In genomic region chr15:40498418-40498817, GRCh38 we compare ENCODE assay signal across 1 cellular context.
TF ChIP-seq lines count a peak whose summit lies in the region.

No MANE protein-coding gene starts in this region.

TF ChIP-seq in A549, 52 proteins besides CTCF, POLR2A, EP300 and RAD21 (continued from another document):
- no peak for TF ChIP-seq FOSB (CRISPR knock-in tag; IDR thresholded peaks at IDR 0.05)
- TF ChIP-seq ZSCAN20 (CRISPR knock-in tag; IDR thresholded peaks at IDR 0.05) = no peak
- TF ChIP-seq HMGXB4 (CRISPR knock-in tag; IDR thresholded peaks at IDR 0.05; ENCODE audit: borderline replicate concordance) = no peak
- TF ChIP-seq JUN (IDR thresholded peaks at IDR 0.05) = no peak
- TF ChIP-seq GATA3 (IDR thresholded peaks at IDR 0.05; ENCODE audit: borderline replicate concordance) = no peak
- no peak for TF ChIP-seq SMC3 (IDR thresholded peaks at IDR 0.05)
- no peak for TF ChIP-seq MAZ (IDR thresholded peaks at IDR 0.05; ENCODE audit: borderline replicate concordance, low read depth, low read length)
- TF ChIP-seq HDAC2 (IDR thresholded peaks at IDR 0.05) = no peak
- no peak for TF ChIP-seq CEBPB (IDR thresholded peaks at IDR 0.05)
- TF ChIP-seq HOXB13 (CRISPR knock-in tag; IDR thresholded peaks at IDR 0.05; ENCODE audit: low read depth) = no peak
